In genomic region chr16:87955302-87956168, GRCh38 we compare ENCODE assay signal across 12 cellular contexts. TPM values are rescaled to one million over a fixed set of nuclear protein-coding genes. Genes with fewer than 3 reads are reported as not detected.
DNase-seq lines count a peak whose midpoint lies in the region; ATAC-seq and TF ChIP-seq lines count a peak whose summit lies in the region.
"Had no signal": no experiment of that assay in that cellular context is flagged by ENCODE, and none has a peak within 500 bp of the region (broad histone marks: within the 10 kb centered on the region; RNA-seq: fewer than 3 reads in every experiment).

No MANE protein-coding gene starts in this region.

- ATAC-seq in HG03439 (IDR thresholded peaks at IDR 0.05; ENCODE audit: unreplicated experiment) (no peak), GM19463 (IDR thresholded peaks at IDR 0.05; ENCODE audit: unreplicated experiment) (no peak)

- H3K27ac ChIP-seq in BLaER1 (peak overlapping the region; percentile 76), KOPT-K1 (ENCODE audit: low read depth, low read length, poor library complexity, severe bottlenecking) (peak overlapping the region; percentile 82), breast epithelium (peak overlapping the region; percentile 95 to 97), muscle layer of duodenum (ENCODE audit: low read length) (peak overlapping the region; percentile 74)
- H3K27ac ChIP-seq: SK-N-MC had no signal

- H3K9me3 ChIP-seq in BLaER1 (no peaks in the 10 kb centered on the region), KOPT-K1 (ENCODE audit: insufficient read depth, low read length, poor library complexity, severe bottlenecking) (no peaks in the 10 kb centered on the region), breast epithelium (no peaks in the 10 kb centered on the region), muscle layer of duodenum (ENCODE audit: control insufficient read depth in 1 of 2, low read length in 2 of 2) (no peaks in the 10 kb centered on the region)
- H3K9me3 ChIP-seq: MG63 had no signal

- TF ChIP-seq CTCF in breast epithelium (IDR thresholded peaks at IDR 0.05), result no peak

- peaks cover 85% of the 10 kb centered on the region for H3K4me1 ChIP-seq in BLaER1
- peaks cover 16 to 35% of the 10 kb centered on the region in 2 donors for H3K4me1 ChIP-seq in breast epithelium
- peaks cover 28 to 40% of the 10 kb centered on the region in 2 donors for H3K4me1 ChIP-seq in muscle layer of duodenum (ENCODE audit: control insufficient read depth in 1 of 2, insufficient read depth in 2 of 2, low read length in 2 of 2)

- no peak for DNase-seq in breast epithelium (ENCODE audit: low spot score in 2 of 2)
- no peak for DNase-seq in glomerular visceral epithelial cell (ENCODE audit: extremely low spot score)
- no peak for DNase-seq in DMS153 (lab: John Stamatoyannopoulos, UW)
- DNase-seq: MG63 had no signal

- no peak for TF ChIP-seq POLR2A in breast epithelium (IDR thresholded peaks at IDR 0.05)

- H3K4me3 ChIP-seq in BLaER1, result no peak overlapping the region
- H3K4me3 ChIP-seq in breast epithelium, result peak overlapping the region in 2 of 3 donors; percentile 24 to 47
- H3K4me3 ChIP-seq in muscle layer of duodenum (ENCODE audit: low read depth in 1 of 2, low read length in 2 of 2), result peak overlapping the region in 1 of 2 donors; percentile 50
- H3K4me3 ChIP-seq: MG63, SK-N-MC had no signal

- H3K4me2 ChIP-seq in BLaER1, result peak overlapping the region; percentile 99

- intact Hi-C loops in breast epithelium (cut with DNase I; ENCODE audit: low total_unique reads), result no loop called here

- H3K36me3 ChIP-seq in BLaER1, result peaks cover 31% of the 10 kb centered on the region
- peaks cover 40% of the 10 kb centered on the region for H3K36me3 ChIP-seq in KOPT-K1 (ENCODE audit: insufficient read depth, low read length)
- no peaks in the 10 kb centered on the region for H3K36me3 ChIP-seq in breast epithelium
- H3K36me3 ChIP-seq in muscle layer of duodenum (ENCODE audit: control insufficient read depth in 1 of 2, insufficient read depth in 2 of 2, low read length in 2 of 2), result peaks cover 3 to 4% of the 10 kb centered on the region in 2 donors

- no peaks in the 10 kb centered on the region; the same call in 1 of the 2 replicates for H4K20me1 ChIP-seq in BLaER1

- H3K27me3 ChIP-seq in BLaER1, result no peaks in the 10 kb centered on the region
- H3K27me3 ChIP-seq in breast epithelium, result no peaks in the 10 kb centered on the region
- H3K27me3 ChIP-seq in muscle layer of duodenum (ENCODE audit: low read depth, low read length), result no peaks in the 10 kb centered on the region
- H3K27me3 ChIP-seq: MG63 had no signal

- peak overlapping the region; percentile 100 for H3K9ac ChIP-seq in BLaER1

RNA-seq across cellular contexts. Expression of gene BANP, which starts 4.3 kb away (rescaled TPM):
- total RNA-seq in breast epithelium, result 10 to 100 TPM; 21.9 to 45.4 (median 32.4) TPM

RNA-seq across cellular contexts. Expression of gene CA5A, which starts 19.2 kb away (rescaled TPM):
- not detected for total RNA-seq in breast epithelium
- total RNA-seq: H1, left colon had no signal
